8 cellular contexts compared by ENCODE assay signal in genomic region chr11:108223449-108224149, GRCh38. TPM values are rescaled to one million over a fixed set of nuclear protein-coding genes. Genes with fewer than 3 reads are reported as not detected.
DNase-seq lines count a peak whose midpoint lies in the region; ATAC-seq, FAIRE-seq and TF ChIP-seq lines count a peak whose summit lies in the region.

No MANE protein-coding gene starts in this region.

- H3K79me2 ChIP-seq in Karpas-422 (ENCODE audit: low read length) = peaks cover 95% of the 10 kb centered on the region

- no peak overlapping the region for H3K27ac Mint-ChIP-seq in activated T-cell treated with anti-CD3 and anti-CD28 coated beads, Interleukin-2, amount 50 U/mL, for 72 hours

- H3K4me1 ChIP-seq in Karpas-422 (ENCODE audit: low read length) = peaks cover 55% of the 10 kb centered on the region
- H3K4me1 ChIP-seq in iPS-15b (ENCODE audit: control insufficient read depth, insufficient read depth, low read length) = peaks cover 13% of the 10 kb centered on the region
- H3K4me1 ChIP-seq in testis = peaks cover 21% of the 10 kb centered on the region

- peak; percentile 28; the same call in 1 of the 2 replicates for TF ChIP-seq POLR2A in GM12891 (IDR thresholded peaks at IDR 0.05; ENCODE audit: low read depth, low read length)
- no peak for TF ChIP-seq POLR2A in testis (IDR thresholded peaks at IDR 0.05)

- peak overlapping the region; percentile 52; the same call in 1 of the 2 replicates for H2AFZ ChIP-seq in Karpas-422 (ENCODE audit: low read length)

- in situ Hi-C loops in GM13977 (cut with MboI; ENCODE audit: low pct_unique_long_range_greater_than_20kb, low sequenced_read_pairs, unreplicated experiment) = no loop called here

- H3K4me3 ChIP-seq in Karpas-422 (ENCODE audit: low read length) (peak overlapping the region; percentile 74), iPS-15b (ENCODE audit: low read depth, low read length) (peak overlapping the region; percentile 97), testis (peak overlapping the region; percentile 89 to 94)

- TF ChIP-seq CTCF in testis (IDR thresholded peaks at IDR 0.05) = no peak
- TF ChIP-seq CTCF in GM20000 (IDR thresholded peaks at IDR 0.05; ENCODE audit: extremely low read depth, missing control alignments) = no peak
- TF ChIP-seq CTCF in GM13977 (IDR thresholded peaks at IDR 0.05; ENCODE audit: extremely low read depth, insufficient read depth, missing control alignments) = no peak

- peaks cover 36% of the 10 kb centered on the region for H4K20me1 ChIP-seq in Karpas-422 (ENCODE audit: insufficient read depth, low read depth, low read length)

- H3K9me3 ChIP-seq in Karpas-422 (ENCODE audit: low read length) (no peaks in the 10 kb centered on the region), iPS-15b (ENCODE audit: control insufficient read depth, insufficient read depth, low read length) (no peaks in the 10 kb centered on the region), testis (no peaks in the 10 kb centered on the region)

- H3K9me3 Mint-ChIP-seq in activated T-cell treated with anti-CD3 and anti-CD28 coated beads, Interleukin-2, amount 50 U/mL, for 72 hours = no peaks in the 10 kb centered on the region

- peaks cover 34% of the 10 kb centered on the region for H3K4me1 Mint-ChIP-seq in activated T-cell treated with anti-CD3 and anti-CD28 coated beads, Interleukin-2, amount 50 U/mL, for 72 hours (ENCODE audit: low read depth)

- H3K4me3 Mint-ChIP-seq in activated T-cell treated with anti-CD3 and anti-CD28 coated beads, Interleukin-2, amount 50 U/mL, for 72 hours = no peak overlapping the region

- H3K27me3 ChIP-seq in Karpas-422 (ENCODE audit: low read length) = no peaks in the 10 kb centered on the region
- H3K27me3 ChIP-seq in iPS-15b (ENCODE audit: control insufficient read depth, insufficient read depth, low read length) = no peaks in the 10 kb centered on the region
- no peaks in the 10 kb centered on the region for H3K27me3 ChIP-seq in testis

- H3K4me2 ChIP-seq in Karpas-422 (ENCODE audit: low read depth, low read length, poor library complexity, severe bottlenecking) = peak overlapping the region; percentile 83

- peak overlapping the region; percentile 87 for H3K27ac ChIP-seq in Karpas-422 (ENCODE audit: low read length)
- H3K27ac ChIP-seq in testis = peak overlapping the region; percentile 95 to 98

- H3K36me3 ChIP-seq in Karpas-422 (ENCODE audit: insufficient read depth, low read length) (peaks cover 48% of the 10 kb centered on the region), iPS-15b (ENCODE audit: control insufficient read depth, insufficient read depth, low read length) (no peaks in the 10 kb centered on the region), testis (ENCODE audit: low read depth, missing control alignments) (no peaks in the 10 kb centered on the region)

- H3K27me3 Mint-ChIP-seq in activated T-cell treated with anti-CD3 and anti-CD28 coated beads, Interleukin-2, amount 50 U/mL, for 72 hours (ENCODE audit: low read depth) = no peaks in the 10 kb centered on the region

- no peaks in the 10 kb centered on the region for H3K9me2 ChIP-seq in Karpas-422 (replicated peaks; ENCODE audit: insufficient read depth, low read length)

- H3K9ac ChIP-seq in Karpas-422 (ENCODE audit: low read length) (peak overlapping the region; percentile 81), iPS-15b (ENCODE audit: low read depth, low read length) (peak overlapping the region; percentile 86)

- intact Hi-C loops in testis (cut with DNase I; ENCODE audit: low total_unique reads) = no loop called here

- H3K36me3 Mint-ChIP-seq in activated T-cell treated with anti-CD3 and anti-CD28 coated beads, Interleukin-2, amount 50 U/mL, for 72 hours (ENCODE audit: insufficient read depth in 2 of 2) = peaks cover 8 to 21% of the 10 kb centered on the region in 2 donors

- 4 to 7% methylated on average over 17 of the region's 17 CpGs for WGBS in testis, 2 donors

- DNase-seq in GM12891 (ENCODE audit: insufficient read length, low spot score) = no peak
- DNase-seq in Karpas-422 = peak; percentile 80
- DNase-seq in activated T-cell treated with anti-CD3 and anti-CD28 coated beads, Interleukin-2, amount 50 U/mL, for 72 hours = peak; percentile 45 to 46
- peak; percentile 31 for DNase-seq in testis
- no peak for DNase-seq in GM20000 (ENCODE audit: low spot score)
- no peak for DNase-seq in GM13977 (ENCODE audit: low spot score)

- ATAC-seq in GM21723 (IDR thresholded peaks at IDR 0.05; ENCODE audit: unreplicated experiment) = peak; percentile 27
- ATAC-seq in activated T-cell treated with anti-CD3 and anti-CD28 coated beads, Interleukin-2, amount 50 U/mL, for 72 hours (replicated peaks in 1 of 2) = peak; percentile 42 to 46

- peak; percentile 92 for FAIRE-seq in GM12891 (lab: Jason Lieb, UNC)

TF ChIP-seq in GM12891, 5 proteins besides CTCF, POLR2A, EP300 and RAD21:
- TF ChIP-seq TAF1 (IDR thresholded peaks at IDR 0.05; ENCODE audit: low read depth, low read length) (peak; percentile 78), SPI1 (IDR thresholded peaks at IDR 0.05; ENCODE audit: low read depth, low read length) (no peak), PAX5 (IDR thresholded peaks at IDR 0.05; ENCODE audit: insufficient read depth, low read length, severe bottlenecking) (no peak), POLR2AphosphoS5 (IDR thresholded peaks at IDR 0.05; ENCODE audit: low read depth, low read length) (peak; percentile 64)

RNA-seq across cellular contexts. Expression of gene ATM, which starts 0.7 kb away (rescaled TPM):
- 25.7 TPM for polyA plus RNA-seq in GM12891 (2012; ENCODE audit: low read depth, missing spikeins)
- 414 and 529 TPM in 2 replicates for total RNA-seq in Karpas-422 (2014; rRNA removed; shearing (Covaris generic); ENCODE audit: low replicate concordance)
- total RNA-seq in activated T-cell treated with anti-CD3 and anti-CD28 coated beads, Interleukin-2, amount 50 U/mL, for 72 hours = 10 to 100 TPM; 45.7 to 55.0 TPM
- 10 to 100 TPM; 92.3 to 95.4 TPM for total RNA-seq in testis
- 19.3 TPM for polyA plus RNA-seq in testis (ENCODE audit: insufficient read depth, low read depth, low replicate concordance)

RNA-seq across cellular contexts. Expression of gene NPAT, which starts 1.2 kb away (rescaled TPM):
- polyA plus RNA-seq in GM12891 (2012; ENCODE audit: low read depth, missing spikeins) = 7.3 TPM
- total RNA-seq in Karpas-422 (2014; rRNA removed; shearing (Covaris generic); ENCODE audit: low replicate concordance) = 42.5 and 77.1 TPM in 2 replicates
- total RNA-seq in activated T-cell treated with anti-CD3 and anti-CD28 coated beads, Interleukin-2, amount 50 U/mL, for 72 hours = 10 to 100 TPM; 22.8 to 24.8 TPM
- total RNA-seq in testis = 10 to 100 TPM; 20.9 to 24.3 TPM
- polyA plus RNA-seq in testis (ENCODE audit: insufficient read depth, low read depth, low replicate concordance) = 7.9 TPM

Comparison
In these comparisons a context has a peak if more than half of its experiments do, and no peak if none do; other contexts are left out.
1. DNase-seq: peak in Karpas-422 (single experiment), activated T-cell treated with anti-CD3 and anti-CD28 coated beads, Interleukin-2, amount 50 U/mL, for 72 hours (2 of 2) and testis (single experiment); none in GM12891 (single experiment), GM20000 (single experiment) and GM13977 (single experiment).
2. Peak in every context shown above with its lines, with median percentiles within 50 percentile points of each other: H3K4me3 ChIP-seq.